Comparison of ENCODE assay signal across 13 cellular contexts in genomic region chr19:46378268-46378667, GRCh38. TPM values are rescaled to one million over a fixed set of nuclear protein-coding genes. Genes with fewer than 3 reads are reported as not detected.
DNase-seq lines count a peak whose midpoint lies in the region; ATAC-seq and TF ChIP-seq lines count a peak whose summit lies in the region.
"Had no signal": no experiment of that assay in that cellular context is flagged by ENCODE, and none has a peak within 500 bp of the region (broad histone marks: within the 10 kb centered on the region; RNA-seq: fewer than 3 reads in every experiment).

No MANE protein-coding gene starts in this region.

- peak overlapping the region; percentile 39 to 79 for H3K27ac ChIP-seq in prostate gland
- peak overlapping the region in 1 of 4 donors; percentile 3 for H3K27ac ChIP-seq in Peyer's patch

- TF ChIP-seq POLR2A in prostate gland (IDR thresholded peaks at IDR 0.05) (no peak), Peyer's patch (IDR thresholded peaks at IDR 0.05) (no peak)

- H3K4me3 ChIP-seq in fibroblast of the aortic adventitia (ENCODE audit: low read depth, low read length) (no peak overlapping the region), prostate gland (no peak overlapping the region), Peyer's patch (no peak overlapping the region)

- no peak overlapping the region for H3K27ac Mint-ChIP-seq in CD14-positive monocyte

- H3K4me1 ChIP-seq in prostate gland (replicated peaks) = peaks cover 27% of the 10 kb centered on the region
- peaks cover 0 to 11% (median 0%) of the 10 kb centered on the region in 4 donors for H3K4me1 ChIP-seq in Peyer's patch

- peaks cover 0 to 3% (median 2%) of the 10 kb centered on the region in 3 donors for H3K27me3 Mint-ChIP-seq in CD14-positive monocyte (ENCODE audit: low read depth in 3 of 3)

- H3K9me3 Mint-ChIP-seq in CD14-positive monocyte = peaks cover 0 to 1% (median 0%) of the 10 kb centered on the region in 7 donors

- peaks cover 67 to 75% of the 10 kb centered on the region in 2 donors for H3K36me3 Mint-ChIP-seq in CD14-positive monocyte

- H3K36me3 ChIP-seq in prostate gland = peaks cover 0 to 2% of the 10 kb centered on the region in 2 donors
- H3K36me3 ChIP-seq in Peyer's patch = peaks cover 0 to 67% (median 0%) of the 10 kb centered on the region in 3 donors

- intact Hi-C loops in prostate gland (cut with DNase I) (no loop called here), CD14-positive monocyte (cut with micrococcal nuclease) (no loop called here)

- TF ChIP-seq CTCF in AG09319 (IDR thresholded peaks at IDR 0.05; ENCODE audit: low read depth, low read length) (no peak), fibroblast of the aortic adventitia (IDR thresholded peaks at IDR 0.05; ENCODE audit: insufficient read depth, low read length) (no peak), prostate gland (IDR thresholded peaks at IDR 0.05) (no peak), CD14-positive monocyte (IDR thresholded peaks at IDR 0.05) (no peak), Peyer's patch (IDR thresholded peaks at IDR 0.05) (no peak)

- ATAC-seq in SK-N-SH treated with all-trans-retinoic acid at 6 μM for 48 hours = peak; percentile 57
- no peak for ATAC-seq in HG03469 (IDR thresholded peaks at IDR 0.05; ENCODE audit: unreplicated experiment)
- ATAC-seq in GM18502 (IDR thresholded peaks at IDR 0.05; ENCODE audit: poor library complexity, unreplicated experiment) = no peak

- H3K4me3 Mint-ChIP-seq in CD14-positive monocyte = no peak overlapping the region

- no peaks in the 10 kb centered on the region for H3K9me3 ChIP-seq in prostate gland
- H3K9me3 ChIP-seq in Peyer's patch = no peaks in the 10 kb centered on the region

- WGBS in prostate gland = 13% methylated on average over 2 of the region's 2 CpGs

- no peaks in the 10 kb centered on the region for H3K27me3 ChIP-seq in prostate gland (replicated peaks; ENCODE audit: insufficient read depth)
- H3K27me3 ChIP-seq in Peyer's patch = no peaks in the 10 kb centered on the region

- DNase-seq in AG09319 (ENCODE audit: extremely low read depth, low read depth) (peak; percentile 68), fibroblast of the aortic adventitia (ENCODE audit: low read depth) (peak; percentile 86), prostate gland (ENCODE audit: low spot score) (peak; percentile 61), CD14-positive monocyte (ENCODE audit: low spot score) (no peak), Peyer's patch (no peak)
- DNase-seq: activated CD8-positive, alpha-beta memory T cell treated with anti-CD3 and anti-CD28 coated beads for 24 hours; amygdala; KBM-7; NCI-H345; SW 1271 had no signal

- no peaks in the 10 kb centered on the region for H3K4me1 Mint-ChIP-seq in CD14-positive monocyte

TF ChIP-seq in SK-N-SH treated with all-trans-retinoic acid at 6 μM for 48 hours, 23 proteins besides CTCF, POLR2A, EP300 and RAD21:
- TF ChIP-seq TSHZ2 (CRISPR knock-in tag; IDR thresholded peaks at IDR 0.05) (no peak), ISL1 (CRISPR knock-in tag; IDR thresholded peaks at IDR 0.05) (peak; percentile 51; the same call in 1 of the 2 replicates), BACH2 (CRISPR knock-in tag; IDR thresholded peaks at IDR 0.05; ENCODE audit: borderline replicate concordance) (no peak), CSRNP3 (CRISPR knock-in tag; IDR thresholded peaks at IDR 0.05) (no peak)
TF ChIP-seq in SK-N-SH treated with all-trans-retinoic acid at 6 μM for 48 hours: peak in this region for 1.

RNA-seq across cellular contexts. Expression of gene PPP5C, which starts 31.4 kb away (rescaled TPM):
- 14.9 and 52.4 TPM in 2 replicates for total RNA-seq in fibroblast of the aortic adventitia (ENCODE audit: low replicate concordance)
- 10 to 100 TPM; 81.4 to 84.3 TPM for total RNA-seq in prostate gland
- 10 to 100 TPM in 1 of 2 donors, 1 to 10 TPM in 1; 9.9 to 12.6 TPM for polyA plus RNA-seq in CD14-positive monocyte
- total RNA-seq in Peyer's patch = 100 to 1,000 TPM in 3 of 4 donors, 10 to 100 TPM in 1; 68.8 to 214 (median 129) TPM

RNA-seq across cellular contexts. Expression of gene CCDC8, which starts 35.1 kb away (rescaled TPM):
- total RNA-seq in fibroblast of the aortic adventitia (ENCODE audit: low replicate concordance) (8.5 and 26.9 TPM in 2 replicates), prostate gland (10 to 100 TPM; 20.4 to 32.7 TPM), Peyer's patch (1 to 10 TPM in 1 of 4 donors, under 1 TPM in 3; 0.70 to 2.5 (median 0.90) TPM)
- not detected for polyA plus RNA-seq in CD14-positive monocyte

RNA-seq across cellular contexts. Expression of gene PNMA8C, which starts 50.5 kb away (rescaled TPM):
- total RNA-seq in fibroblast of the aortic adventitia (ENCODE audit: low replicate concordance) (not detected in 2 replicates), prostate gland (1 to 10 TPM in 1 of 2 donors, not detected in 1; 1.6 TPM), Peyer's patch (not detected)
- polyA plus RNA-seq in CD14-positive monocyte = not detected

Comparison
In these comparisons a context has a peak if more than half of its experiments do, and no peak if none do; other contexts are left out.
1. DNase-seq: peak in AG09319 (single experiment), fibroblast of the aortic adventitia (single experiment) and prostate gland (single experiment); none in CD14-positive monocyte (single experiment) and Peyer's patch (0 of 3).